28 cellular contexts compared by ENCODE assay signal in the genomic region with DNA sequence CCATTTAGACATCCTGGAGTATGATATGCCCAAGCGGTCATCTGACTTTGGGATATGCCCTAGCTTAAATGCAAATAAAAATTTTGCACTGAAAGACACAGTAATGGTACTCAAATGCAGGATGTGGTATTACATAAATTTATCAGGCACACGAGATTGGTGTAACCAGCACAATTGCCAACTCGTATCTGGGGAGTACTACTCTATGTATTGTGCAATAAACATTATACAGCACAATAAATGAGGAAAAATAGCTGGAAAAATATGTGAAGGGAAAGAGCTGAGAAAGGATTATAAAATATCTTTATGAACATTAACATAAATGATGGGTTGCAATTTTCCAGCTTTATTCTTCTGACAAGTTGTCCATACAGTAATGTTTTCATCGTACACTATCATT.
"Had no signal": no experiment of that assay in that cellular context is flagged by ENCODE, and none has a peak within 500 bp of the region (broad histone marks: within the 10 kb centered on the region; RNA-seq: fewer than 3 reads in every experiment).

No MANE protein-coding gene starts in this region.

- H3K4me3 ChIP-seq: neural progenitor cell, ovary, psoas muscle, skin epidermis, smooth muscle cell, spleen, suprapubic skin, testis, tibial artery, transverse colon, upper lobe of right lung, uterus had no signal

- H3K9ac ChIP-seq: neural progenitor cell, parathyroid adenoma had no signal

- H3K9me3 ChIP-seq: ovary, psoas muscle, spleen, suprapubic skin, testis, tibial artery, transverse colon, upper lobe of right lung, uterus had no signal

- H3K27ac ChIP-seq: neural progenitor cell, ovary, parathyroid adenoma, psoas muscle, skin epidermis, spleen, suprapubic skin, testis, tibial artery, transverse colon, upper lobe of right lung, uterus had no signal

- H3K79me2 ChIP-seq: parathyroid adenoma had no signal

- H3K4me2 ChIP-seq: neural progenitor cell, smooth muscle cell had no signal

- H3K4me1 ChIP-seq: neural progenitor cell, parathyroid adenoma, psoas muscle, spleen, suprapubic skin, testis, tibial artery, transverse colon, upper lobe of right lung, uterus had no signal

- H3K27me3 ChIP-seq: neural progenitor cell, ovary, spleen, suprapubic skin, testis, tibial artery, transverse colon, upper lobe of right lung, uterus had no signal

- H2AFZ ChIP-seq: neural progenitor cell, parathyroid adenoma had no signal

- H3K36me3 ChIP-seq: neural progenitor cell, ovary, spleen, suprapubic skin, tibial artery, transverse colon, upper lobe of right lung, uterus had no signal

- DNase-seq: natural killer cell; occipital lobe; ovary; posterior cingulate gyrus; psoas muscle; right cardiac atrium; spleen; stimulated activated CD4-positive, alpha-beta T cell treated with anti-CD3 and anti-CD28 coated beads, Interleukin-12 subunit alpha, Interleukin-12 subunit beta, amount 100 ng/mL, for 4 hours; stimulated activated CD4-positive, alpha-beta T cell treated with anti-CD3 and anti-CD28 coated beads, Interleukin-1b, Interleukin-23, amount 100 ng/mL, for 48 hours; stimulated activated CD4-positive, alpha-beta T cell treated with anti-CD3 and anti-CD28 coated beads, Interleukin-4, amount 100 ng/mL, for 1 hour; stimulated activated CD4-positive, alpha-beta T cell treated with anti-CD3 and anti-CD28 coated beads, Interleukin-4, amount 100 ng/mL, for 4 hours; stimulated activated CD8-positive, alpha-beta memory T cell treated with anti-CD3 and anti-CD28 coated beads, Interleukin-4, amount 100 ng/mL, for 48 hours; stimulated activated naive CD4-positive, alpha-beta T cell; stimulated activated naive CD8-positive, alpha-beta T cell treated with anti-CD3 and anti-CD28 coated beads, Interleukin-15, amount 100 ng/mL, for 72 hours; stimulated activated naive CD8-positive, alpha-beta T cell treated with anti-CD3 and anti-CD28 coated beads, Interleukin-15, Interleukin-2, amounts not matched to agents 100 U/mL and 50 U/mL, for 24 hours; substantia nigra; testis; tibial artery; transverse colon; upper lobe of right lung; uterus had no signal

- ATAC-seq: natural killer cell; psoas muscle; right cardiac atrium; sciatic nerve; stimulated activated memory B cell treated with anti-CD40 and anti-IgM and Interleukin-4, amounts not matched to agents 10 μg/mL and 1 μg/mL and 100 μg/mL, for 72 hours; stimulated activated naive CD8-positive, alpha-beta T cell treated with anti-CD3 and anti-CD28 coated beads, Interleukin-15, amount 100 ng/mL, for 72 hours; stimulated activated naive CD8-positive, alpha-beta T cell treated with anti-CD3 and anti-CD28 coated beads, Interleukin-15, Interleukin-2, amounts not matched to agents 100 U/mL and 50 U/mL, for 24 hours; upper lobe of right lung had no signal
